28 cellular contexts compared by ENCODE assay signal in genomic region chr16:71489122-71489521, GRCh38. TPM values are rescaled to one million over a fixed set of nuclear protein-coding genes. Genes with fewer than 3 reads are reported as not detected.
A peak's percentile ranks its signal among the peaks of the same experiment; 100 is the strongest.
DNase-seq lines count a peak whose midpoint lies in the region; ATAC-seq and TF ChIP-seq lines count a peak whose summit lies in the region.
"Had no signal": no experiment of that assay in that cellular context is flagged by ENCODE, and none has a peak within 500 bp of the region (broad histone marks: within the 10 kb centered on the region; RNA-seq: fewer than 3 reads in every experiment).

Gene ZNF19 (minus strand): TSS chr16:71489324. CDS start chr16:71482114, 7,210 bp downstream.

- DNase-seq in breast epithelium (ENCODE audit: low spot score in 2 of 2) (no peak), mammary epithelial cell (no peak), activated B cell treated with CpG ODN at 0.5 μM for 24 hours (no peak), neural progenitor cell (ENCODE audit: low spot score) (no peak), upper lobe of left lung (peak in 1 of 2 donors; percentile 24), NCI-H2029 (lab: John Stamatoyannopoulos, UW) (no peak), GOT3 (lab: John Stamatoyannopoulos, UW) (no peak)
- no peak for DNase-seq in T-helper 2 cell treated with Interferon-gamma antibody and Interleukin-4, amounts not matched to agents 5 μg/mL and 100 μg/mL, for 36 hours (ENCODE audit: low spot score)
- DNase-seq: Caco-2; CD8-positive, alpha-beta T cell; DMS 273 treated with DMSO at 0.1 percent for 48 hours; DMS79 treated with DMSO at 0.1 percent for 48 hours; GF-D8; KBM-7; MV-4-11; NCI-H1105; NCI-H1436 treated with DMSO at 0.1 percent for 48 hours; NCI-H187 treated with DMSO at 0.1 percent for 48 hours; NCI-H2107; NCI-H446; NCI-H524 treated with DMSO at 0.1 percent for 48 hours; NCI-H774; NK-92 treated with Interleukin-12 subunit alpha and Interleukin-12 subunit beta, amount 100 ng/mL, for 24 hours; SHP77 had no signal

- ATAC-seq in activated B cell treated with CpG ODN at 0.5 μM for 24 hours (ENCODE audit: low read depth) (no peak), upper lobe of left lung (ENCODE audit: low FRiP score in 2 of 2) (no peak)
- ATAC-seq: CD8-positive, alpha-beta T cell had no signal

- peaks cover 9% of the 10 kb centered on the region for H3F3A ChIP-seq in neural progenitor cell (ENCODE audit: low read depth)

- H3K27ac Mint-ChIP-seq in activated B cell treated with CpG ODN at 0.5 μM for 24 hours = no peak within 1 kb of the TSS
- H3K27ac Mint-ChIP-seq in neural progenitor cell = no peak within 1 kb of the TSS
- H3K27ac Mint-ChIP-seq in T-helper 2 cell treated with Interferon-gamma antibody and Interleukin-4, amounts not matched to agents 5 μg/mL and 100 μg/mL, for 36 hours = no peak within 1 kb of the TSS
- H3K27ac Mint-ChIP-seq: B cell; CD8-positive, alpha-beta T cell had no signal

- dilution Hi-C loops in mammary epithelial cell (cut with HindIII; ENCODE audit: low sequenced_read_pairs) = no loop called here

- BruUV-seq in mammary epithelial cell (replicated peaks; lab: Mats Ljungman, UMichigan) = no TSS peak

- H3K4me1 ChIP-seq in breast epithelium (no peaks in the 10 kb centered on the region), mammary epithelial cell (ENCODE audit: insufficient read depth, low read length) (no peaks in the 10 kb centered on the region), neural progenitor cell (no peaks in the 10 kb centered on the region), upper lobe of left lung (peaks cover 4 to 5% (median 5%) of the 10 kb centered on the region in 4 donors)
- H3K4me1 ChIP-seq: Caco-2 had no signal

- H4K20me1 ChIP-seq in mammary epithelial cell (ENCODE audit: insufficient read depth, low read length) = no peaks in the 10 kb centered on the region
- H4K20me1 ChIP-seq in neural progenitor cell (ENCODE audit: low read depth) = no peaks in the 10 kb centered on the region

- peaks cover 11% of the 10 kb centered on the region for H3K27me3 Mint-ChIP-seq in activated B cell treated with CpG ODN at 0.5 μM for 24 hours
- no peaks in the 10 kb centered on the region for H3K27me3 Mint-ChIP-seq in neural progenitor cell (ENCODE audit: insufficient read depth, low read depth)
- H3K27me3 Mint-ChIP-seq in T-helper 2 cell treated with Interferon-gamma antibody and Interleukin-4, amounts not matched to agents 5 μg/mL and 100 μg/mL, for 36 hours (ENCODE audit: low read depth) = peaks cover 3% of the 10 kb centered on the region

- CTCF ChIA-PET in mammary epithelial cell (lab: Charles Lee; ENCODE audit: low non-redundant PET) = no interaction called here
- CTCF ChIA-PET in activated B cell treated with CpG ODN at 0.5 μM for 24 hours (lab: Charles Lee) = interaction anchor here (0.7 to 1.2 kb wide), 2 partner anchors 10 to 121 kb away, joined by 3 to 4 read pairs; no protein-coding TSS in a partner anchor

- peaks cover 7% of the 10 kb centered on the region for H3K4me1 Mint-ChIP-seq in activated B cell treated with CpG ODN at 0.5 μM for 24 hours
- peaks cover 5% of the 10 kb centered on the region for H3K4me1 Mint-ChIP-seq in neural progenitor cell
- peaks cover 1% of the 10 kb centered on the region for H3K4me1 Mint-ChIP-seq in T-helper 2 cell treated with Interferon-gamma antibody and Interleukin-4, amounts not matched to agents 5 μg/mL and 100 μg/mL, for 36 hours (ENCODE audit: low read depth)

- no peak within 1 kb of the TSS for H3K27ac ChIP-seq in breast epithelium
- H3K27ac ChIP-seq in mammary epithelial cell (ENCODE audit: insufficient read depth, low read depth, low read length) = no peak within 1 kb of the TSS
- H3K27ac ChIP-seq in neural progenitor cell = no peak within 1 kb of the TSS
- H3K27ac ChIP-seq in upper lobe of left lung = no peak within 1 kb of the TSS
- H3K27ac ChIP-seq: 22Rv1, C4-2B, RWPE1 had no signal

- TF ChIP-seq CTCF in breast epithelium (IDR thresholded peaks at IDR 0.05) (no peak), mammary epithelial cell (conservative IDR thresholded peaks at IDR 0.05 in 1 of 2, IDR thresholded peaks at IDR 0.05 in 1 of 2; ENCODE audit: extremely low read depth in 1 of 2, insufficient read depth in 1 of 2, low read depth in 1 of 2, low read length in 2 of 2) (no peak), activated B cell treated with CpG ODN at 0.5 μM for 24 hours (IDR thresholded peaks at IDR 0.05) (no peak), neural progenitor cell (IDR thresholded peaks at IDR 0.05) (no peak), upper lobe of left lung (IDR thresholded peaks at IDR 0.05) (no peak)

- H3K4me3 Mint-ChIP-seq in activated B cell treated with CpG ODN at 0.5 μM for 24 hours (no peak within 1 kb of the TSS), neural progenitor cell (no peak within 1 kb of the TSS)
- no peak within 1 kb of the TSS for H3K4me3 Mint-ChIP-seq in T-helper 2 cell treated with Interferon-gamma antibody and Interleukin-4, amounts not matched to agents 5 μg/mL and 100 μg/mL, for 36 hours
- H3K4me3 Mint-ChIP-seq: B cell; CD8-positive, alpha-beta T cell had no signal

- POLR2A ChIA-PET in activated B cell treated with CpG ODN at 0.5 μM for 24 hours (lab: Charles Lee) = no interaction called here

- H3K36me3 ChIP-seq in breast epithelium = no peaks in the 10 kb centered on the region
- H3K36me3 ChIP-seq in mammary epithelial cell (ENCODE audit: insufficient read depth, low read length) = no peaks in the 10 kb centered on the region
- no peaks in the 10 kb centered on the region for H3K36me3 ChIP-seq in neural progenitor cell
- no peaks in the 10 kb centered on the region for H3K36me3 ChIP-seq in upper lobe of left lung

- TF ChIP-seq EP300 in upper lobe of left lung (IDR thresholded peaks at IDR 0.05) = no peak

- TF ChIP-seq POLR2A in breast epithelium (IDR thresholded peaks at IDR 0.05) (no peak), upper lobe of left lung (IDR thresholded peaks at IDR 0.05) (no peak)

- WGBS in mammary epithelial cell (ENCODE audit: low coverage, missing lambda C conversion rate) = 79% methylated on average over 15 of the region's 22 CpGs
- 92 to 95% methylated on average over 22 of the region's 22 CpGs for WGBS in upper lobe of left lung, 2 donors

- H3K79me2 ChIP-seq in mammary epithelial cell (ENCODE audit: insufficient read depth, low read length) = no peaks in the 10 kb centered on the region
- no peaks in the 10 kb centered on the region for H3K79me2 ChIP-seq in neural progenitor cell (ENCODE audit: low read depth)

- H3K9me3 Mint-ChIP-seq in activated B cell treated with CpG ODN at 0.5 μM for 24 hours (no peaks in the 10 kb centered on the region), neural progenitor cell (no peaks in the 10 kb centered on the region)
- H3K9me3 Mint-ChIP-seq in T-helper 2 cell treated with Interferon-gamma antibody and Interleukin-4, amounts not matched to agents 5 μg/mL and 100 μg/mL, for 36 hours = no peaks in the 10 kb centered on the region
- H3K9me3 Mint-ChIP-seq: CD8-positive, alpha-beta T cell had no signal

- H3K4me3 ChIP-seq in breast epithelium = no peak within 1 kb of the TSS
- H3K4me3 ChIP-seq in mammary epithelial cell (replicated peaks in 1 of 3; ENCODE audit: insufficient read depth in 1 of 3, low read depth in 2 of 3, low read length in 3 of 3) = no peak within 1 kb of the TSS
- H3K4me3 ChIP-seq in neural progenitor cell = no peak within 1 kb of the TSS
- H3K4me3 ChIP-seq in upper lobe of left lung = no peak within 1 kb of the TSS

- H3K27me3 ChIP-seq in breast epithelium (no peaks in the 10 kb centered on the region), mammary epithelial cell (ENCODE audit: insufficient read depth, low read length) (no peaks in the 10 kb centered on the region), neural progenitor cell (peaks cover 16% of the 10 kb centered on the region), upper lobe of left lung (no peaks in the 10 kb centered on the region)

- H3K9me3 ChIP-seq in breast epithelium = no peaks in the 10 kb centered on the region
- no peaks in the 10 kb centered on the region for H3K9me3 ChIP-seq in mammary epithelial cell (replicated peaks; ENCODE audit: insufficient read depth, low read length)
- H3K9me3 ChIP-seq in neural progenitor cell (ENCODE audit: low read depth) = no peaks in the 10 kb centered on the region
- no peaks in the 10 kb centered on the region for H3K9me3 ChIP-seq in upper lobe of left lung
- H3K9me3 ChIP-seq: Caco-2 had no signal

- H3K36me3 Mint-ChIP-seq in activated B cell treated with CpG ODN at 0.5 μM for 24 hours (ENCODE audit: low read depth) (no peaks in the 10 kb centered on the region), neural progenitor cell (no peaks in the 10 kb centered on the region)
- H3K36me3 Mint-ChIP-seq in T-helper 2 cell treated with Interferon-gamma antibody and Interleukin-4, amounts not matched to agents 5 μg/mL and 100 μg/mL, for 36 hours (ENCODE audit: low read depth) = no peaks in the 10 kb centered on the region

- H2AFZ ChIP-seq in mammary epithelial cell (ENCODE audit: low read depth, low read length) = no peak within 1 kb of the TSS
- H2AFZ ChIP-seq in neural progenitor cell (replicated peaks) = no peak within 1 kb of the TSS

- in situ Hi-C loops in mammary epithelial cell (cut with MboI; ENCODE audit: low sequenced_read_pairs in 2 of 2) = no loop called here

- H3K4me2 ChIP-seq in mammary epithelial cell (ENCODE audit: insufficient read depth, low read depth, low read length) = no peak within 1 kb of the TSS
- H3K4me2 ChIP-seq in neural progenitor cell = no peak within 1 kb of the TSS

- H3K9ac ChIP-seq in mammary epithelial cell (ENCODE audit: insufficient read depth, low read length) (no peak within 1 kb of the TSS), neural progenitor cell (no peak within 1 kb of the TSS)

- intact Hi-C loops in breast epithelium (cut with DNase I; ENCODE audit: low total_unique reads) (no loop called here), mammary epithelial cell (cut with micrococcal nuclease) (no loop called here), activated B cell treated with CpG ODN at 0.5 μM for 24 hours (cut with micrococcal nuclease) (loop anchor here (10.0 kb wide), 1 partner anchor 316 kb away; the partner anchor contains the start of gene AP1G1)

RNA-seq across cellular contexts. Expression of gene ZNF19, which starts in this region (rescaled TPM):
- 10 to 100 TPM; 16.7 to 20.2 (median 19.5) TPM for total RNA-seq in breast epithelium
- 1 to 10 TPM; 3.4 to 5.2 TPM for total RNA-seq in mammary epithelial cell
- polyA plus RNA-seq in mammary epithelial cell = 0.97 TPM
- 4.3 TPM for polyA minus RNA-seq in mammary epithelial cell
- total RNA-seq in activated B cell treated with CpG ODN at 0.5 μM for 24 hours = 10.5 TPM in 2 replicates
- total RNA-seq in neural progenitor cell (ENCODE audit: low replicate concordance) = 10.3 and 13.9 TPM in 2 replicates
- 10 to 100 TPM in 5 of 6 donors, 1 to 10 TPM in 1; 9.4 to 44.0 (median 18.6) TPM for total RNA-seq in upper lobe of left lung
